19 cellular contexts compared by ENCODE assay signal in the genomic region with DNA sequence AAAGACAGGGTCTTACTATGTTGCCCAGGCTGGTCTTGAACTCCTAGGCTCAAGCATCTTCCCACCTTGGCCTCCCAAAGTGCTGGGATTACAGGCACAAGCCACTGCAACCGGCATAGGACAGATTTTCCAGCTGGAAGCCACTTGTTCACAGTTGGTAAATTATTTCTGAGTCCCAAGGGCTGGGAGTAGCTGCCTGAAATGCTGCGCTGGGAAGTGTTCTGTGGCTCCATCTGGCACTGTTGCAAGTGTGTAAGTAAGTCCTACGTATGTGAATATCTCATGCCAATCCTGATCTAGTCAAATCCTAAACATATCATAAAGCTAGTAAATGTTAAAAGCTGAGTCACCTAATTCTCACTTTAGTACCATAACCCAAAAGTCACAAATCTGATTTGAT. TPM values are rescaled to one million over a fixed set of nuclear protein-coding genes. Genes with fewer than 3 reads are reported as not detected.
A peak's percentile ranks its signal among the peaks of the same experiment; 100 is the strongest.
DNase-seq lines count a peak whose midpoint lies in the region; ATAC-seq, FAIRE-seq and TF ChIP-seq lines count a peak whose summit lies in the region.
"Had no signal": no experiment of that assay in that cellular context is flagged by ENCODE, and none has a peak within 500 bp of the region (broad histone marks: within the 10 kb centered on the region; RNA-seq: fewer than 3 reads in every experiment).

No MANE protein-coding gene starts in this region.

- H3K9me3 Mint-ChIP-seq in activated naive CD8-positive, alpha-beta T cell (ENCODE audit: low read depth): no peaks in the 10 kb centered on the region
- H3K9me3 Mint-ChIP-seq in activated naive CD8-positive, alpha-beta T cell treated with anti-CD3 and anti-CD28 coated beads, Interleukin-2, amount 50 U/mL, for 24 hours: no peaks in the 10 kb centered on the region
- H3K9me3 Mint-ChIP-seq in endothelial cell (ENCODE audit: unreplicated experiment): no peaks in the 10 kb centered on the region
- H3K9me3 Mint-ChIP-seq in stimulated activated effector memory CD8-positive, alpha-beta T cell treated with anti-CD3 and anti-CD28 coated beads, Interleukin-12 subunit alpha, Interleukin-12 subunit beta, amount 100 ng/mL, for 72 hours: no peaks in the 10 kb centered on the region
- H3K9me3 Mint-ChIP-seq: CD14-positive monocyte had no signal

- H3K36me3 Mint-ChIP-seq in activated naive CD8-positive, alpha-beta T cell: peaks cover 6% of the 10 kb centered on the region
- H3K36me3 Mint-ChIP-seq in activated naive CD8-positive, alpha-beta T cell treated with anti-CD3 and anti-CD28 coated beads, Interleukin-2, amount 50 U/mL, for 24 hours (ENCODE audit: low read depth): peaks cover 54% of the 10 kb centered on the region
- H3K36me3 Mint-ChIP-seq in endothelial cell (ENCODE audit: low read depth, unreplicated experiment): peaks cover 41% of the 10 kb centered on the region
- H3K36me3 Mint-ChIP-seq in stimulated activated effector memory CD8-positive, alpha-beta T cell treated with anti-CD3 and anti-CD28 coated beads, Interleukin-12 subunit alpha, Interleukin-12 subunit beta, amount 100 ng/mL, for 72 hours: peaks cover 100% of the 10 kb centered on the region

- H3K4me1 Mint-ChIP-seq in activated naive CD8-positive, alpha-beta T cell (ENCODE audit: low read depth): peaks cover 20% of the 10 kb centered on the region
- peaks cover 23% of the 10 kb centered on the region for H3K4me1 Mint-ChIP-seq in activated naive CD8-positive, alpha-beta T cell treated with anti-CD3 and anti-CD28 coated beads, Interleukin-2, amount 50 U/mL, for 24 hours
- H3K4me1 Mint-ChIP-seq in endothelial cell (ENCODE audit: unreplicated experiment): peaks cover 7% of the 10 kb centered on the region
- peaks cover 25% of the 10 kb centered on the region for H3K4me1 Mint-ChIP-seq in stimulated activated effector memory CD8-positive, alpha-beta T cell treated with anti-CD3 and anti-CD28 coated beads, Interleukin-12 subunit alpha, Interleukin-12 subunit beta, amount 100 ng/mL, for 72 hours

- TF ChIP-seq CTCF in endothelial cell (IDR thresholded peaks at IDR 0.05; ENCODE audit: unreplicated experiment): no peak

- FAIRE-seq in GM19239 (lab: Jason Lieb, UNC): no peak
- FAIRE-seq: GM12892, H1, islet of Langerhans, RCC 7860 had no signal

- no peaks in the 10 kb centered on the region for H3K27me3 Mint-ChIP-seq in activated naive CD8-positive, alpha-beta T cell
- no peaks in the 10 kb centered on the region for H3K27me3 Mint-ChIP-seq in activated naive CD8-positive, alpha-beta T cell treated with anti-CD3 and anti-CD28 coated beads, Interleukin-2, amount 50 U/mL, for 24 hours
- H3K27me3 Mint-ChIP-seq in endothelial cell (ENCODE audit: unreplicated experiment): peaks cover 15% of the 10 kb centered on the region

- ATAC-seq in activated naive CD8-positive, alpha-beta T cell treated with anti-CD3 and anti-CD28 coated beads, Interleukin-2, amount 50 U/mL, for 24 hours: no peak
- no peak for ATAC-seq in stimulated activated effector memory CD8-positive, alpha-beta T cell treated with anti-CD3 and anti-CD28 coated beads, Interleukin-12 subunit alpha, Interleukin-12 subunit beta, amount 100 ng/mL, for 72 hours

- no peak for DNase-seq in activated naive CD8-positive, alpha-beta T cell treated with anti-CD3 and anti-CD28 coated beads, Interleukin-2, amount 50 U/mL, for 24 hours
- DNase-seq in NCI-H2171 (lab: John Stamatoyannopoulos, UW): peak; percentile 7
- DNase-seq in endothelial cell (ENCODE audit: low spot score): no peak
- DNase-seq in stimulated activated effector memory CD8-positive, alpha-beta T cell treated with anti-CD3 and anti-CD28 coated beads, Interleukin-12 subunit alpha, Interleukin-12 subunit beta, amount 100 ng/mL, for 72 hours (ENCODE audit: low spot score in 2 of 2): no peak
- no peak for DNase-seq in NCI-H1930 (lab: John Stamatoyannopoulos, UW)
- DNase-seq in SK-N-DZ (ENCODE audit: low spot score): no peak
- no peak for DNase-seq in GM19239 (ENCODE audit: insufficient read length, low spot score)
- DNase-seq: caudate nucleus; NCI-H2029; NK-92 treated with Interleukin-12 subunit alpha and Interleukin-12 subunit beta, amount 100 ng/mL, for 24 hours; nucleus accumbens; SK-N-SH; substantia nigra had no signal

- H3K4me3 Mint-ChIP-seq in activated naive CD8-positive, alpha-beta T cell: no peak overlapping the region
- no peak overlapping the region for H3K4me3 Mint-ChIP-seq in activated naive CD8-positive, alpha-beta T cell treated with anti-CD3 and anti-CD28 coated beads, Interleukin-2, amount 50 U/mL, for 24 hours
- peak overlapping the region; percentile 22 for H3K4me3 Mint-ChIP-seq in endothelial cell (ENCODE audit: unreplicated experiment)
- no peak overlapping the region for H3K4me3 Mint-ChIP-seq in stimulated activated effector memory CD8-positive, alpha-beta T cell treated with anti-CD3 and anti-CD28 coated beads, Interleukin-12 subunit alpha, Interleukin-12 subunit beta, amount 100 ng/mL, for 72 hours
- H3K4me3 Mint-ChIP-seq: CD14-positive monocyte had no signal

- H3K27ac Mint-ChIP-seq in activated naive CD8-positive, alpha-beta T cell: peak overlapping the region; percentile 24
- no peak overlapping the region for H3K27ac Mint-ChIP-seq in activated naive CD8-positive, alpha-beta T cell treated with anti-CD3 and anti-CD28 coated beads, Interleukin-2, amount 50 U/mL, for 24 hours
- peak overlapping the region; percentile 68 for H3K27ac Mint-ChIP-seq in endothelial cell (ENCODE audit: unreplicated experiment)
- peak overlapping the region; percentile 51 for H3K27ac Mint-ChIP-seq in stimulated activated effector memory CD8-positive, alpha-beta T cell treated with anti-CD3 and anti-CD28 coated beads, Interleukin-12 subunit alpha, Interleukin-12 subunit beta, amount 100 ng/mL, for 72 hours

RNA-seq across cellular contexts. Expression of gene YWHAE, which starts 48.1 kb away (rescaled TPM):
- 820 TPM for total RNA-seq in endothelial cell (ENCODE audit: unreplicated experiment)
- polyA plus RNA-seq in SK-N-DZ (2014; cell fraction: cytosol; rRNA removed): 655 and 809 TPM in 2 replicates
- 346 and 460 TPM in 2 replicates for polyA plus RNA-seq in SK-N-DZ (2014; cell fraction: nucleus; rRNA removed)
